In the genomic region with DNA sequence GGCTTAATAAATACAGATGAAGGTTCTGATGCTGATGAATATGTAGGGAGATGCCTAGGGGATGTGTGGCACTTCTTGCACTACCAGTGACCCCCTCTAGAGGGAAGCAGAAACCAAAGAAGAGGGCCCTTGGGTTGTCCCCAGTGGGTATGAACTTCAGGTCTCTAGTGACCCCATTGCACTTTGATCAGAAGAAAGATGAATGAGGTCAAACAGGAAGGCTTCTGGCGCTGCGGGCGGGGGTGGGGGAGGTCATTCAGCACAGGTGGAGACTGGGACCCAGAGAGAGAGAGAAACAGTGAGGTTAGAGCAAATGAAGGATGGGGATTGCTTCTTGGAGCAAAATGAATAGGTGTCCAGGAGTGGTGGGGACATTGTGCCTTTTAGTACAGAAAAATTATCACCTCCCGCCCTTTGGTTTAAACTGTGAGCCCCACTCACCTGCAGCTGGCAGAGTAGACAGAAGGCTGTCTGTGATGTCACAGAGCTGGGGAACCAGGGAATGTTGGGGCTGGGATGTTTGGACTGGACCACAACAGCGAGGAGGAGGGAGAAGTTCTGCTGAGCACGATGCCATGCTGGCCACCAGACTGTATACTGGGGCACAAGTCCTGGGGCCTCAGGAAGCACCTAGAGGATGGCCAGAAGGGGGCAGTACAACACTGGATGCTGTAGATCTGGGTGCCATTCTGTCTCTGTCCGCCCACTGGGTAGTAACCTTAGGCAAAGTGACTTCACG, we compare ENCODE assay signal across 8 cellular contexts. TPM values are rescaled to one million over a fixed set of nuclear protein-coding genes. Genes with fewer than 3 reads are reported as not detected.
A peak's percentile ranks its signal among the peaks of the same experiment; 100 is the strongest.
DNase-seq lines count a peak whose midpoint lies in the region; ATAC-seq, FAIRE-seq and TF ChIP-seq lines count a peak whose summit lies in the region.

A gene with protein sequence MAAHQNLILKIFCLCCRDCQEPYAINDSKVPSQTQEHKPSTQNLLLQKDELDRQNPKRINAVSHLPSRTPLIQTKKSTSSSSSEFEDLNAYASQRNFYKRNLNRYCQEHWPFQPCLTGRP (minus strand): TSS at position 599 of the 739 bp plus-strand sequence. CDS start 10,469 bp downstream, outside the sequence.

- no peak within 1 kb of the TSS for H3K4me3 ChIP-seq in KMS-11 (IDR thresholded peaks at IDR 0.05; ENCODE audit: insufficient read depth, low read depth, low read length)
- H3K4me3 ChIP-seq in foreskin fibroblast (ENCODE audit: low read depth in 1 of 2, low read length in 2 of 2), result no peak within 1 kb of the TSS

- H3K79me2 ChIP-seq in KMS-11 (ENCODE audit: insufficient read depth, low read depth), result no peaks in the 10 kb centered on the region

- TF ChIP-seq CTCF in KMS-11 (conservative IDR thresholded peaks at IDR 0.05; ENCODE audit: low read depth, low read length) (peak; percentile 88), foreskin fibroblast (IDR thresholded peaks at IDR 0.05; ENCODE audit: low read depth, low read length) (peak; percentile 74)

- peak; percentile 89 for ATAC-seq in GM21619 (IDR thresholded peaks at IDR 0.05; ENCODE audit: unreplicated experiment)

- H3K27me3 ChIP-seq in KMS-11 (ENCODE audit: insufficient read depth, low read depth), result no peaks in the 10 kb centered on the region

- peaks cover 4% of the 10 kb centered on the region for H3K4me1 ChIP-seq in KMS-11 (ENCODE audit: low read depth, poor library complexity, severe bottlenecking)

- H4K20me1 ChIP-seq in KMS-11 (ENCODE audit: insufficient read depth), result no peaks in the 10 kb centered on the region

- H3K27ac ChIP-seq in KMS-11, result no peak within 1 kb of the TSS

- no peaks in the 10 kb centered on the region for H3K36me3 ChIP-seq in KMS-11 (ENCODE audit: insufficient read depth)

- no peak within 1 kb of the TSS for H3K4me2 ChIP-seq in KMS-11

- FAIRE-seq in urothelium cell line (lab: Jason Lieb, UNC), result no peak

- no peak within 1 kb of the TSS for H2AFZ ChIP-seq in KMS-11 (ENCODE audit: low read depth)

- no peak within 1 kb of the TSS for H3K9ac ChIP-seq in KMS-11

- peak; percentile 87 for DNase-seq in DMS53 (lab: John Stamatoyannopoulos, UW)
- DNase-seq in RPMI7951 (ENCODE audit: low read depth), result peak; percentile 79
- DNase-seq in activated T-cell treated with anti-CD3 and anti-CD28 coated beads, Interleukin-2, amount 50 U/mL, for 48 hours, result peak; percentile 86 to 87
- peak; percentile 48 to 82 for DNase-seq in foreskin fibroblast
- peak; percentile 79 for DNase-seq in pons (ENCODE audit: low spot score)
- DNase-seq in urothelium cell line (ENCODE audit: low spot score), result peak; percentile 50

RNA-seq across cellular contexts. Expression of the gene that starts here (rescaled TPM):
- total RNA-seq in RPMI7951 (2014; rRNA removed; shearing (Covaris generic)), result not detected in 2 replicates

Comparison
In these comparisons a context has a peak if more than half of its experiments do, and no peak if none do; other contexts are left out.
1. Peak in DNase-seq in RPMI7951; RNA of the gene not detected or under 1 TPM.